ENCODE assay signal across 8 cellular contexts in the genomic region with DNA sequence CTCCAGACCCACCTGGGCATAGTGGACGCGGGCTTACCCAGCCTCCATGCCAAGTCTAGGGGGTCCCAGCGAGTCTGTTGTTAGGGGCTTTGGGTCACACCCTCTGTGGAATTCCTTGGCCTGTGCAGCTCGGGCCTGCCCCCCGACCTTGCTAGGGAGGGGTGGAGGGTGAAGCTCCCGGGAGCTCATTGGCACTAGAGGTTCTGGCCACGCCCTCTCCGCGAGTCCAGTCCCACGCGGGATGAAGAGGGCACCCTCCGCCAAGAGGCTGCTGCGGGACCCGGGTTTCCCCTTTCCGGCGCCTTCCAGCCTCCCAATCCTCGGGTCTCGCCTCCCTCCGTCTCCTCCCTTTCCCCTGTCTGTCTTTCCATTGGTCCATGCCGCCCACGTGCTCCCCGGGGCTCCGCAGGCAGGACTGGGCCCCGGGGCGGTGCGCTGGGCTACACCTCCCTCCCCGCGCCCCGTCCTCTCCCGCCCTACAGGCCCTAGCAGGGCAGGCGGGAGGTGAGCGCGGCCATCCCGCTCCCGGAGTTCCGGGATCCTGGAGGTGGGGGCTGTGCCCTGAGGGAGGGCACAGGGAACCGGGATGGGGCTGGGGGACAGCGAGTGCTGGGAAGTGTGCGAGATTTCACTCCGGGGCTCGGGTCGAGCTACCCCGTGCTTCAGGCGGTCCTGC. TPM values are rescaled to one million over a fixed set of nuclear protein-coding genes. Genes with fewer than 3 reads are reported as not detected.
DNase-seq lines count a peak whose midpoint lies in the region; ATAC-seq, FAIRE-seq and TF ChIP-seq lines count a peak whose summit lies in the region.

No MANE protein-coding gene starts in this region.

- WGBS in smooth muscle cell (ENCODE audit: low lambda C conversion rate), result 2% methylated on average over 40 of the region's 44 CpGs

- H3K9me3 ChIP-seq in smooth muscle cell (replicated peaks; ENCODE audit: low read depth), result no peaks in the 10 kb centered on the region

- peak; percentile 94 for DNase-seq in NCI-H2227 (lab: John Stamatoyannopoulos, UW; ENCODE audit: unreplicated experiment)
- peak; percentile 89 for DNase-seq in bronchial epithelial cell (ENCODE audit: low read depth)
- peak; percentile 96 for DNase-seq in iPS-NIHi7 (ENCODE audit: extremely low spot score)
- DNase-seq in smooth muscle cell (lab: John Stamatoyannopoulos, UW; ENCODE audit: unreplicated experiment), result peak; percentile 90

- H2AFZ ChIP-seq in ACC112 (ENCODE audit: low read length, unreplicated experiment), result peak overlapping the region; percentile 50
- no peak overlapping the region for H2AFZ ChIP-seq in smooth muscle cell (ENCODE audit: low read depth)

- peak overlapping the region; percentile 81 for H3K4me3 ChIP-seq in ACC112 (ENCODE audit: low read depth, low read length)
- peak overlapping the region; percentile 89 for H3K4me3 ChIP-seq in WI38 (ENCODE audit: low read depth, low read length)
- H3K4me3 ChIP-seq in bronchial epithelial cell (ENCODE audit: low read depth, low read length), result peak overlapping the region; percentile 91
- peak overlapping the region; percentile 75 for H3K4me3 ChIP-seq in smooth muscle cell

- H3K4me1 ChIP-seq in ACC112 (ENCODE audit: control insufficient read depth, insufficient read depth, low read length, unreplicated experiment) (peaks cover 29% of the 10 kb centered on the region), smooth muscle cell (ENCODE audit: low read depth) (peaks cover 18% of the 10 kb centered on the region)

- peak overlapping the region; percentile 88 for H3K4me2 ChIP-seq in smooth muscle cell

- no peak for TF ChIP-seq CTCF in WI38 (IDR thresholded peaks at IDR 0.05; ENCODE audit: low read depth, low read length)
- no peak for TF ChIP-seq CTCF in bronchial epithelial cell (IDR thresholded peaks at IDR 0.05; ENCODE audit: insufficient read depth, low read length, severe bottlenecking)
- TF ChIP-seq CTCF in smooth muscle cell (IDR thresholded peaks at IDR 0.05; ENCODE audit: borderline replicate concordance, insufficient read depth, poor library complexity, severe bottlenecking), result no peak

- no peaks in the 10 kb centered on the region for H3K27me3 ChIP-seq in ACC112 (ENCODE audit: insufficient read depth, low read length)
- H3K27me3 ChIP-seq in bronchial epithelial cell (ENCODE audit: control insufficient read depth, insufficient read depth, low read length), result no peaks in the 10 kb centered on the region
- H3K27me3 ChIP-seq in smooth muscle cell (ENCODE audit: low read depth), result no peaks in the 10 kb centered on the region

- peaks cover 18% of the 10 kb centered on the region for H4K20me1 ChIP-seq in smooth muscle cell (ENCODE audit: low read depth)

- H3K79me2 ChIP-seq in ACC112 (ENCODE audit: control insufficient read depth, insufficient read depth, low read length, unreplicated experiment) (peaks cover 41% of the 10 kb centered on the region), smooth muscle cell (ENCODE audit: low read depth) (no peaks in the 10 kb centered on the region)

- no peak for FAIRE-seq in bronchial epithelial cell (lab: Jason Lieb, UNC)

- H3K9ac ChIP-seq in smooth muscle cell (ENCODE audit: low read depth), result peak overlapping the region; percentile 67

- H3K27ac ChIP-seq in ACC112 (ENCODE audit: low read depth, low read length) (peak overlapping the region; percentile 89), smooth muscle cell (ENCODE audit: low read depth) (peak overlapping the region; percentile 66)

- H3F3A ChIP-seq in smooth muscle cell (ENCODE audit: low read depth), result peaks cover 2% of the 10 kb centered on the region

- ATAC-seq in GM18870 (IDR thresholded peaks at IDR 0.05; ENCODE audit: unreplicated experiment), result peak; percentile 49
- ATAC-seq in HG03139 (IDR thresholded peaks at IDR 0.05; ENCODE audit: unreplicated experiment), result peak; percentile 49

- H3K36me3 ChIP-seq in ACC112 (ENCODE audit: insufficient read depth, low read length) (peaks cover 13% of the 10 kb centered on the region; the same call in 1 of the 2 replicates), bronchial epithelial cell (ENCODE audit: control insufficient read depth, insufficient read depth, low read length) (peaks cover 5% of the 10 kb centered on the region), smooth muscle cell (ENCODE audit: low read depth) (no peaks in the 10 kb centered on the region)

RNA-seq across cellular contexts. Expression of gene RUSC1, which starts 3.5 kb away (rescaled TPM):
- 13.2 and 20.6 TPM in 2 replicates for total RNA-seq in bronchial epithelial cell
- total RNA-seq in smooth muscle cell, result 28.6 and 28.7 TPM in 2 replicates
- 33.2 and 42.6 TPM in 2 replicates for polyA plus RNA-seq in smooth muscle cell

RNA-seq across cellular contexts. Expression of gene FDPS, which starts 15.5 kb away (rescaled TPM):
- total RNA-seq in bronchial epithelial cell, result 103 and 167 TPM in 2 replicates
- total RNA-seq in smooth muscle cell, result 104 and 136 TPM in 2 replicates
- 208 and 299 TPM in 2 replicates for polyA plus RNA-seq in smooth muscle cell

RNA-seq across cellular contexts. Expression of gene PKLR, which starts 22.9 kb away (rescaled TPM):
- total RNA-seq in bronchial epithelial cell (not detected in 2 replicates), smooth muscle cell (0.09 TPM in 1 of 2 replicates, not detected in the other)
- polyA plus RNA-seq in smooth muscle cell, result 0.07 TPM in 1 of 2 replicates, not detected in the other

RNA-seq across cellular contexts. Expression of gene HCN3, which starts 46.9 kb away (rescaled TPM):
- total RNA-seq in bronchial epithelial cell (0.90 and 1.1 TPM in 2 replicates), smooth muscle cell (0.49 and 0.72 TPM in 2 replicates)
- polyA plus RNA-seq in smooth muscle cell, result 1.2 and 1.6 TPM in 2 replicates

RNA-seq across cellular contexts. Expression of gene CLK2, which starts 50.9 kb away (rescaled TPM):
- total RNA-seq in bronchial epithelial cell, result 19.7 and 23.4 TPM in 2 replicates
- 23.6 and 25.5 TPM in 2 replicates for total RNA-seq in smooth muscle cell
- polyA plus RNA-seq in smooth muscle cell, result 23.5 and 32.2 TPM in 2 replicates

Comparison
In these comparisons a context has a peak if more than half of its experiments do, and no peak if none do; other contexts are left out.
1. Peak in every context shown above with its lines: DNase-seq, ATAC-seq, H3K4me3 ChIP-seq and H3K27ac ChIP-seq.